ENCODE assay signal across 1 cellular context in the genomic region with DNA sequence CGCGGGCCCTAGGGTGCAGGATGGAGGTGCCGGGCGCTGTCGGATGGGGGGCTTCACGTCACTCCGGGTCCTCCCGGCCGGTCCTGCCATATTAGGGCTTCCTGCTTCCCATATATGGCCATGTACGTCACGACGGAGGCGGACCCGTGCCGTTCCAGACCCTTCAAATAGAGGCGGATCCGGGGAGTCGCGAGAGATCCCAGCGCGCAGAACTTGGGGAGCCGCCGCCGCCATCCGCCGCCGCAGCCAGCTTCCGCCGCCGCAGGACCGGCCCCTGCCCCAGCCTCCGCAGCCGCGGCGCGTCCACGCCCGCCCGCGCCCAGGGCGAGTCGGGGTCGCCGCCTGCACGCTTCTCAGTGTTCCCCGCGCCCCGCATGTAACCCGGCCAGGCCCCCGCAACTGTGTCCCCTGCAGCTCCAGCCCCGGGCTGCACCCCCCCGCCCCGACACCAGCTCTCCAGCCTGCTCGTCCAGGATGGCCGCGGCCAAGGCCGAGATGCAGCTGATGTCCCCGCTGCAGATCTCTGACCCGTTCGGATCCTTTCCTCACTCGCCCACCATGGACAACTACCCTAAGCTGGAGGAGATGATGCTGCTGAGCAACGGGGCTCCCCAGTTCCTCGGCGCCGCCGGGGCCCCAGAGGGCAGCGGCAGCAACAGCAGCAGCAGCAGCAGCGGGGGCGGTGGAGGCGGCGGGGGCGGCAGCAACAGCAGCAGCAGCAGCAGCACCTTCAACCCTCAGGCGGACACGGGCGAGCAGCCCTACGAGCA.
A peak's percentile ranks its signal among the peaks of the same experiment; 100 is the strongest.
TF ChIP-seq lines count a peak whose summit lies in the region.

EGR1 (plus strand) TSS at position 192 of the 770 bp plus-strand sequence; CDS start at position 475, 283 bp downstream.

TF ChIP-seq in K562, 482 proteins besides CTCF, POLR2A, EP300 and RAD21 (continued from another document and continues in another):
- no peak for TF ChIP-seq RERE (CRISPR knock-in tag; IDR thresholded peaks at IDR 0.05; ENCODE audit: borderline replicate concordance)
- TF ChIP-seq ARID2 (IDR thresholded peaks at IDR 0.05), result no peak
- peak; percentile 100 for TF ChIP-seq FIP1L1 (IDR thresholded peaks at IDR 0.05; ENCODE audit: low read depth, low read length, poor library complexity, severe bottlenecking)
- TF ChIP-seq NCOA2 (IDR thresholded peaks at IDR 0.05; ENCODE audit: partially characterized antibody in 2 of 2), result no peak
- no peak for TF ChIP-seq MTA2 (IDR thresholded peaks at IDR 0.05; ENCODE audit: low read depth)
- no peak for TF ChIP-seq ZNF561 (CRISPR knock-in tag; conservative IDR thresholded peaks at IDR 0.05)
- no peak for TF ChIP-seq SMARCB1 (IDR thresholded peaks at IDR 0.05; ENCODE audit: insufficient read length, low read depth)
- TF ChIP-seq ATF6 (CRISPR knock-in tag; IDR thresholded peaks at IDR 0.05), result no peak
- TF ChIP-seq ILK (tag; IDR thresholded peaks at IDR 0.05; ENCODE audit: borderline replicate concordance, low read depth), result no peak
- peak; percentile 97 for TF ChIP-seq SRSF1 (IDR thresholded peaks at IDR 0.05; ENCODE audit: low read depth, low read length)
- TF ChIP-seq, protein P1, sequence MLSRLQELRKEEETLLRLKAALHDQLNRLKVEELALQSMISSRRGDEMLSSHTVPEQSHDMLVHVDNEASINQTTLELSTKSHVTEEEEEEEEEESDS (CRISPR knock-in tag; IDR thresholded peaks at IDR 0.05), result no peak
- no peak for TF ChIP-seq ZNF766 (CRISPR knock-in tag; conservative IDR thresholded peaks at IDR 0.05)
- TF ChIP-seq POU5F1 (IDR thresholded peaks at IDR 0.05; ENCODE audit: borderline replicate concordance, low read depth, low read length, partially characterized antibody), result no peak
- peak; percentile 78 for TF ChIP-seq CCNT2 (IDR thresholded peaks at IDR 0.05; ENCODE audit: borderline replicate concordance, extremely low read depth, insufficient read length, low read depth, low read length)
- TF ChIP-seq SP1 (CRISPR knock-in tag; IDR thresholded peaks at IDR 0.05), result peak; percentile 23; the same call in 1 of the 2 replicates
- TF ChIP-seq ATF2 (CRISPR knock-in tag; IDR thresholded peaks at IDR 0.05), result no peak
- TF ChIP-seq ZNF253 (CRISPR knock-in tag; conservative IDR thresholded peaks at IDR 0.05), result no peak
- no peak for TF ChIP-seq STAT5A (IDR thresholded peaks at IDR 0.05; ENCODE audit: borderline replicate concordance, low read length)
- TF ChIP-seq ZNF347 (CRISPR knock-in tag; IDR thresholded peaks at IDR 0.05; ENCODE audit: low read depth), result no peak
- TF ChIP-seq ZNF212 (CRISPR knock-in tag; IDR thresholded peaks at IDR 0.05), result no peak
- TF ChIP-seq ZNF512 (tag; IDR thresholded peaks at IDR 0.05), result no peak
- TF ChIP-seq BRCA1 (IDR thresholded peaks at IDR 0.05), result no peak
- no peak; the same call in 1 of the 2 replicates for TF ChIP-seq BRCA1 (CRISPR knock-in tag; IDR thresholded peaks at IDR 0.05)
- peak; percentile 78 for TF ChIP-seq VEZF1 (CRISPR knock-in tag; IDR thresholded peaks at IDR 0.05)
- TF ChIP-seq, protein P2, sequence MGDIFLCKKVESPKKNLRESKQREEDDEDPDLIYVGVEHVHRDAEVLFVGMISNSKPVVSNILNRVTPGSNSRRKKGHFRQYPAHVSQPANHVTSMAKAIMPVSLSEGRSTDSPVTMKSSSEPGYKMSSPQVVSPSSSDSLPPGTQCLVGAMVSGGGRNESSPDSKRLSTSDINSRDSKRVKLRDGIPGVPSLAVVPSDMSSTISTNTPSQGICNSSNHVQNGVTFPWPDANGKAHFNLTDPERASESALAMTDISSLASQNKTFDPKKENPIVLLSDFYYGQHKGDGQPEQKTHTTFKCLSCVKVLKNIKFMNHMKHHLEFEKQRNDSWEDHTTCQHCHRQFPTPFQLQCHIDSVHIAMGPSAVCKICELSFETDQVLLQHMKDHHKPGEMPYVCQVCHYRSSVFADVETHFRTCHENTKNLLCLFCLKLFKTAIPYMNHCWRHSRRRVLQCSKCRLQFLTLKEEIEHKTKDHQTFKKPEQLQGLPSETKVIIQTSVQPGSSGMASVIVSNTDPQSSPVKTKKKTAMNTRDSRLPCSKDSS (IDR thresholded peaks at IDR 0.05; ENCODE audit: low read depth, partially characterized antibody), result no peak
- TF ChIP-seq, protein P3, sequence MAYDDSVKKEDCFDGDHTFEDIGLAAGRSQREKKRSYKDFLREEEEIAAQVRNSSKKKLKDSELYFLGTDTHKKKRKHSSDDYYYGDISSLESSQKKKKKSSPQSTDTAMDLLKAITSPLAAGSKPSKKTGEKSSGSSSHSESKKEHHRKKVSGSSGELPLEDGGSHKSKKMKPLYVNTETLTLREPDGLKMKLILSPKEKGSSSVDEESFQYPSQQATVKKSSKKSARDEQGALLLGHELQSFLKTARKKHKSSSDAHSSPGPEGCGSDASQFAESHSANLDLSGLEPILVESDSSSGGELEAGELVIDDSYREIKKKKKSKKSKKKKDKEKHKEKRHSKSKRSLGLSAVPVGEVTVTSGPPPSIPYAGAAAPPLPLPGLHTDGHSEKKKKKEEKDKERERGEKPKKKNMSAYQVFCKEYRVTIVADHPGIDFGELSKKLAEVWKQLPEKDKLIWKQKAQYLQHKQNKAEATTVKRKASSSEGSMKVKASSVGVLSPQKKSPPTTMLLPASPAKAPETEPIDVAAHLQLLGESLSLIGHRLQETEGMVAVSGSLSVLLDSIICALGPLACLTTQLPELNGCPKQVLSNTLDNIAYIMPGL (CRISPR knock-in tag; IDR thresholded peaks at IDR 0.05), result no peak
- TF ChIP-seq MCM2 (IDR thresholded peaks at IDR 0.05; ENCODE audit: low read depth), result no peak
- TF ChIP-seq XRCC4 (IDR thresholded peaks at IDR 0.05; ENCODE audit: extremely low read depth, insufficient read depth, insufficient read length), result no peak
- TF ChIP-seq ZNF24 (IDR thresholded peaks at IDR 0.05), result 0 out of 2 replicates have a peak, but pooled peaks have one; percentile 21
